28 cellular contexts compared by ENCODE assay signal in the genomic region with DNA sequence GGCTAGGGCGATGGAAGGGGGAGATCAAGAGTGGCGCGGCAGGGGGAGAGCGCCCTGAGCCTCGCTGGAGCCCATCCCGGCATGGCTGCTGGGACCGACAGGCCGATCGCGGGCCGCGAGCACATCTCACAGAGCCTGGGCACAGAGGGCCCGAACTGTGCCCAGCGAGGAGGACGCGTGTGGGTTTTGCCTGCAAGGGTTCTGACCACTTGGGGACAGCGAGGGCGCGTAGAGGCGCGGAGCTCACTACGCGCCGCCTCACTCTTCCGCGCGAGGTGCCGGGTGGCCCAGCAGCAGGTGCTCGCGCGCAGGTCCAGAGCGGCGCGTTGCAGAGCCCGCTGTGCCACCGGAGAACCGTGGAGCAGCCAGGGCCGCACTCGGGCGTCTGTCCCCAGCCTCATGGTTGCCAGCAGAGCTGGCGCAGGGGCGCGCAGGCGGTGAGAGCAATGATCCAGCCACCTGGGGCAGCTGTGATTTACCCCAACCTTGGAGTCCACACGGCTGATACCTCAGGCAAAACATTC. TPM values are rescaled to one million over a fixed set of nuclear protein-coding genes. Genes with fewer than 3 reads are reported as not detected.
DNase-seq lines count a peak whose midpoint lies in the region; ATAC-seq and TF ChIP-seq lines count a peak whose summit lies in the region.
"Had no signal": no experiment of that assay in that cellular context is flagged by ENCODE, and none has a peak within 500 bp of the region (broad histone marks: within the 10 kb centered on the region; RNA-seq: fewer than 3 reads in every experiment).

No MANE protein-coding gene starts in this region.

- H3K4me2 ChIP-seq in OCI-LY7 (ENCODE audit: low read length) = peak overlapping the region; percentile 95; the same call in 1 of the 2 replicates
- H3K4me2 ChIP-seq: BLaER1, PC-9 had no signal

- peaks cover 6% of the 10 kb centered on the region; the same call in 1 of the 2 replicates for H3K79me2 ChIP-seq in OCI-LY7 (ENCODE audit: insufficient read depth, low read depth, low read length)

- H3K27me3 Mint-ChIP-seq in naive B cell = peaks cover 63 to 75% (median 74%) of the 10 kb centered on the region in 3 donors

- POLR2A ChIA-PET in OCI-LY7 (lab: Charles Lee) = interaction anchor here (0.8 to 2.8 kb wide), 2 partner anchors 18 to 129 kb away, joined by 3 to 10 read pairs; no protein-coding TSS in a partner anchor

- peaks cover 47 to 62% (median 61%) of the 10 kb centered on the region in 3 donors for H3K4me1 Mint-ChIP-seq in naive B cell

- DNase-seq in OCI-LY7 (ENCODE audit: low spot score) = no peak
- DNase-seq in left ventricle myocardium superior = peak; percentile 32
- no peak for DNase-seq in naive B cell
- DNase-seq in NOMO-1 (lab: John Stamatoyannopoulos, UW; ENCODE audit: unreplicated experiment in 2 of 2) = no peak
- DNase-seq in NCI-H345 treated with DMSO at 0.1 percent for 48 hours (lab: John Stamatoyannopoulos, UW; ENCODE audit: unreplicated experiment) = no peak
- DNase-seq: activated gamma-delta T cell; adrenal gland; COR-L47; effector memory CD4-positive, alpha-beta T cell; esophagus squamous epithelium; KG1; left colon; NCI-H1417 treated with DMSO at 0.1 percent for 48 hours; NCI-H446; SIG-M5; sigmoid colon; T-cell; thyroid gland had no signal

- peak; percentile 60 for ATAC-seq in left ventricle myocardium superior
- ATAC-seq in naive B cell (ENCODE audit: low read depth in 2 of 2) = peak in 1 of 2 donors; percentile 9
- ATAC-seq in GM21737 (IDR thresholded peaks at IDR 0.05; ENCODE audit: unreplicated experiment) = no peak
- no peak for ATAC-seq in HG02678 (IDR thresholded peaks at IDR 0.05; ENCODE audit: unreplicated experiment)
- ATAC-seq: left colon; natural killer cell treated with Interleukin-12 subunit alpha and Interleukin-12 subunit beta and Interleukin-15 and Interleukin-18, amount 100 ng/mL, for 72 hours; T-cell had no signal

- CTCF ChIA-PET in OCI-LY7 (lab: Charles Lee; ENCODE audit: unreplicated experiment) = no interaction called here

- peak overlapping the region; percentile 14; the same call in 1 of the 2 replicates for H3K9ac ChIP-seq in ES-I3 (ENCODE audit: low read depth, low read length)
- H3K9ac ChIP-seq: BLaER1 had no signal

- H3K9me3 ChIP-seq in ES-I3 (ENCODE audit: control insufficient read depth, insufficient read depth, low read length) (no peaks in the 10 kb centered on the region), OCI-LY7 (ENCODE audit: low read length) (no peaks in the 10 kb centered on the region)
- H3K9me3 ChIP-seq: adrenal gland, BLaER1, esophagus squamous epithelium, sigmoid colon, thyroid gland had no signal

- no TSS peak for BruUV-seq in OCI-LY7 (replicated peaks; lab: Mats Ljungman, UMichigan)

- peak overlapping the region; percentile 4 to 76 (median 59) for H3K4me3 Mint-ChIP-seq in naive B cell
- H3K4me3 Mint-ChIP-seq: brain; mesothelial cell of epicardium; natural killer cell treated with Interleukin-12 subunit alpha and Interleukin-12 subunit beta and Interleukin-15 and Interleukin-18, amount 100 ng/mL, for 72 hours; stimulated activated naive CD8-positive, alpha-beta T cell treated with anti-CD3 and anti-CD28 coated beads, Interleukin-15, Interleukin-2, amounts not matched to agents 100 ng/mL and 50 ng/mL, for 24 hours; T-cell had no signal

- H3K27ac Mint-ChIP-seq in naive B cell = peak overlapping the region in 3 of 6 donors; percentile 21 to 69 (median 67)
- H3K27ac Mint-ChIP-seq: brain; mesothelial cell of epicardium; natural killer cell treated with Interleukin-12 subunit alpha and Interleukin-12 subunit beta and Interleukin-15 and Interleukin-18, amount 100 ng/mL, for 72 hours; stimulated activated naive CD8-positive, alpha-beta T cell treated with anti-CD3 and anti-CD28 coated beads, Interleukin-15, Interleukin-2, amounts not matched to agents 100 ng/mL and 50 ng/mL, for 24 hours; T-cell had no signal

- no peaks in the 10 kb centered on the region for H3K36me3 ChIP-seq in ES-I3 (ENCODE audit: insufficient read depth, low read length)
- no peaks in the 10 kb centered on the region for H3K36me3 ChIP-seq in OCI-LY7 (ENCODE audit: insufficient read depth, low read length)
- H3K36me3 ChIP-seq: adrenal gland, BLaER1, esophagus squamous epithelium, sigmoid colon, thyroid gland had no signal

- H4K20me1 ChIP-seq in OCI-LY7 (ENCODE audit: insufficient read depth, low read length) = no peaks in the 10 kb centered on the region
- H4K20me1 ChIP-seq: BLaER1 had no signal

- H3K36me3 Mint-ChIP-seq in naive B cell = peaks cover 6 to 15% of the 10 kb centered on the region in 2 donors
- H3K36me3 Mint-ChIP-seq: brain; mesothelial cell of epicardium; natural killer cell treated with Interleukin-12 subunit alpha and Interleukin-12 subunit beta and Interleukin-15 and Interleukin-18, amount 100 ng/mL, for 72 hours; T-cell had no signal

- TF ChIP-seq CTCF in OCI-LY7 (conservative IDR thresholded peaks at IDR 0.05; ENCODE audit: low read length) = no peak

- H3K9me3 Mint-ChIP-seq in naive B cell = peaks cover 0 to 2% (median 0%) of the 10 kb centered on the region in 7 donors
- H3K9me3 Mint-ChIP-seq: mesothelial cell of epicardium; natural killer cell treated with Interleukin-12 subunit alpha and Interleukin-12 subunit beta and Interleukin-15 and Interleukin-18, amount 100 ng/mL, for 72 hours; stimulated activated naive CD8-positive, alpha-beta T cell treated with anti-CD3 and anti-CD28 coated beads, Interleukin-15, Interleukin-2, amounts not matched to agents 100 ng/mL and 50 ng/mL, for 24 hours; T-cell had no signal

- no peak overlapping the region for H3K27ac ChIP-seq in OCI-LY7 (ENCODE audit: low read depth, low read length, poor library complexity, severe bottlenecking)
- H3K27ac ChIP-seq: adrenal gland, BLaER1, esophagus squamous epithelium, PC-9, sigmoid colon, thyroid gland had no signal

- H3K9me2 ChIP-seq in OCI-LY7 (ENCODE audit: insufficient read depth, low read length) = no peaks in the 10 kb centered on the region

- peak overlapping the region; percentile 70; the same call in 1 of the 2 replicates for H2AFZ ChIP-seq in OCI-LY7 (ENCODE audit: low read length)
- H2AFZ ChIP-seq: PC-9 had no signal

- H3K4me3 ChIP-seq in OCI-LY7 (ENCODE audit: low read depth, low read length, poor library complexity, severe bottlenecking) = no peak overlapping the region
- H3K4me3 ChIP-seq: adrenal gland, BLaER1, esophagus squamous epithelium, PC-9, sigmoid colon, thyroid gland had no signal

- intact Hi-C loops in OCI-LY7 (cut with micrococcal nuclease; ENCODE audit: unreplicated experiment) = loop anchor here (5.0 kb wide), 1 partner anchor 127 kb away; no protein-coding TSS in a partner anchor
- intact Hi-C loops in left ventricle myocardium superior (cut with micrococcal nuclease) = no loop called here

- H3K4me1 ChIP-seq in ES-I3 (ENCODE audit: insufficient read depth, low read length) = peaks cover 3% of the 10 kb centered on the region; the same call in 1 of the 2 replicates
- peaks cover 97% of the 10 kb centered on the region for H3K4me1 ChIP-seq in OCI-LY7 (ENCODE audit: insufficient read depth, low read length, poor library complexity, severe bottlenecking)
- H3K4me1 ChIP-seq: adrenal gland, thyroid gland had no signal

RNA-seq across cellular contexts. Expression of a gene that starts 16.3 kb away (rescaled TPM):
- 55.3 and 56.3 TPM in 2 replicates for total RNA-seq in OCI-LY7 (2014; rRNA removed; shearing (Covaris generic))
- total RNA-seq in OCI-LY7 (2022) (66.8 and 76.4 TPM in 2 replicates), left ventricle myocardium superior (not detected)
- not detected for polyA plus RNA-seq in naive B cell (ENCODE audit: low read depth in 6 of 6)
- total RNA-seq: frontal cortex; natural killer cell treated with Interleukin-12 subunit alpha and Interleukin-12 subunit beta and Interleukin-15 and Interleukin-18, amount 100 ng/mL, for 72 hours had no signal

Comparison
In these comparisons a context has a peak if more than half of its experiments do, and no peak if none do; other contexts are left out.
1. RNA of a gene that starts 16.3 kb away (total RNA-seq): 55.3 to 76.4 TPM in OCI-LY7; not detected in left ventricle myocardium superior (single experiment); every median in the first group is over 10 times any median in the second.